ENCODE assay signal across 2 cellular contexts in genomic region chr7:76343294-76343930, GRCh38.
TF ChIP-seq lines count a peak whose summit lies in the region.

No MANE protein-coding gene starts in this region.

TF ChIP-seq in IMR-90, 13 proteins besides CTCF, POLR2A, EP300 and RAD21:
- TF ChIP-seq NFE2L2 (IDR thresholded peaks at IDR 0.05; ENCODE audit: low read depth, low read length) (no peak), CEBPB (IDR thresholded peaks at IDR 0.05; ENCODE audit: low read depth, low read length) (no peak), MXI1 (IDR thresholded peaks at IDR 0.05; ENCODE audit: borderline replicate concordance, low read depth, low read length) (no peak), ELK1 (IDR thresholded peaks at IDR 0.05; ENCODE audit: borderline replicate concordance, low read depth, low read length) (no peak), RCOR1 (IDR thresholded peaks at IDR 0.05; ENCODE audit: insufficient replicate concordance, low read length) (no peak), MAZ (IDR thresholded peaks at IDR 0.05; ENCODE audit: borderline replicate concordance, low read depth, low read length) (no peak), BHLHE40 (IDR thresholded peaks at IDR 0.05; ENCODE audit: low read depth, low read length) (0 out of 2 replicates have a peak, but pooled peaks have one; percentile 21), USF2 (IDR thresholded peaks at IDR 0.05; ENCODE audit: low read depth, low read length) (peak; percentile 64), CHD1 (IDR thresholded peaks at IDR 0.05; ENCODE audit: low read depth, low read length) (no peak), RFX5 (IDR thresholded peaks at IDR 0.05; ENCODE audit: low read depth, low read length) (no peak), FOS (IDR thresholded peaks at IDR 0.05; ENCODE audit: low read depth, low read length) (no peak)

TF ChIP-seq in K562, 482 proteins besides CTCF, POLR2A, EP300 and RAD21:
- no peak for TF ChIP-seq JUN (IDR thresholded peaks at IDR 0.05; ENCODE audit: borderline replicate concordance, low read depth, low read length)
- no peak for TF ChIP-seq JUN (CRISPR knock-in tag; IDR thresholded peaks at IDR 0.05; ENCODE audit: borderline replicate concordance)
- no peak for TF ChIP-seq MYBL2 (IDR thresholded peaks at IDR 0.05; ENCODE audit: low read depth)
- no peak for TF ChIP-seq MYBL2 (CRISPR knock-in tag; IDR thresholded peaks at IDR 0.05; ENCODE audit: borderline replicate concordance)
- TF ChIP-seq SIRT6 (IDR thresholded peaks at IDR 0.05; ENCODE audit: low read depth, low read length) = no peak
- TF ChIP-seq TEAD1 (CRISPR knock-in tag; IDR thresholded peaks at IDR 0.05) = no peak
- peak; percentile 84 for TF ChIP-seq RAD51 (IDR thresholded peaks at IDR 0.05; ENCODE audit: borderline replicate concordance, low read depth)
- TF ChIP-seq MEIS2 (IDR thresholded peaks at IDR 0.05; ENCODE audit: partially characterized antibody) = peak; percentile 28
- 0 out of 2 replicates have a peak, but pooled peaks have one; percentile 35 for TF ChIP-seq HDAC2 (IDR thresholded peaks at IDR 0.05)
- 0 out of 2 replicates have a peak, but pooled peaks have one; percentile 24 for TF ChIP-seq EHMT2 (IDR thresholded peaks at IDR 0.05)
- TF ChIP-seq KDM1A (IDR thresholded peaks at IDR 0.05) = peak; percentile 71 to 77; a peak in 3 of 4 replicates
- peak; percentile 66 for TF ChIP-seq USF2 (CRISPR knock-in tag; IDR thresholded peaks at IDR 0.05)
- no peak for TF ChIP-seq ZC3H8 (IDR thresholded peaks at IDR 0.05)
- TF ChIP-seq USF1 (CRISPR knock-in tag; IDR thresholded peaks at IDR 0.05) = peak; percentile 30; the same call in 1 of the 2 replicates
- TF ChIP-seq, protein P1, sequence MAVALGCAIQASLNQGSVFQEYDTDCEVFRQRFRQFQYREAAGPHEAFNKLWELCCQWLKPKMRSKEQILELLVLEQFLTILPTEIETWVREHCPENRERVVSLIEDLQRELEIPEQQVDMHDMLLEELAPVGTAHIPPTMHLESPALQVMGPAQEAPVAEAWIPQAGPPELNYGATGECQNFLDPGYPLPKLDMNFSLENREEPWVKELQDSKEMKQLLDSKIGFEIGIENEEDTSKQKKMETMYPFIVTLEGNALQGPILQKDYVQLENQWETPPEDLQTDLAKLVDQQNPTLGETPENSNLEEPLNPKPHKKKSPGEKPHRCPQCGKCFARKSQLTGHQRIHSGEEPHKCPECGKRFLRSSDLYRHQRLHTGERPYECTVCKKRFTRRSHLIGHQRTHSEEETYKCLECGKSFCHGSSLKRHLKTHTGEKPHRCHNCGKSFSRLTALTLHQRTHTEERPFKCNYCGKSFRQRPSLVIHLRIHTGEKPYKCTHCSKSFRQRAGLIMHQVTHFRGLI (CRISPR knock-in tag; IDR thresholded peaks at IDR 0.05) = no peak
- peak in 1 of 2 experiments; percentile 15; a peak in 1 of 4 replicates for TF ChIP-seq RCOR1 (IDR thresholded peaks at IDR 0.05; ENCODE audit: borderline replicate concordance in 1 of 2, low read depth in 2 of 2, low read length in 2 of 2)
- peak; percentile 92 for TF ChIP-seq TOE1 (IDR thresholded peaks at IDR 0.05; ENCODE audit: borderline replicate concordance)
- no peak for TF ChIP-seq TOE1 (CRISPR knock-in tag; IDR thresholded peaks at IDR 0.05; ENCODE audit: borderline replicate concordance, low read depth)
- TF ChIP-seq, protein P2, sequence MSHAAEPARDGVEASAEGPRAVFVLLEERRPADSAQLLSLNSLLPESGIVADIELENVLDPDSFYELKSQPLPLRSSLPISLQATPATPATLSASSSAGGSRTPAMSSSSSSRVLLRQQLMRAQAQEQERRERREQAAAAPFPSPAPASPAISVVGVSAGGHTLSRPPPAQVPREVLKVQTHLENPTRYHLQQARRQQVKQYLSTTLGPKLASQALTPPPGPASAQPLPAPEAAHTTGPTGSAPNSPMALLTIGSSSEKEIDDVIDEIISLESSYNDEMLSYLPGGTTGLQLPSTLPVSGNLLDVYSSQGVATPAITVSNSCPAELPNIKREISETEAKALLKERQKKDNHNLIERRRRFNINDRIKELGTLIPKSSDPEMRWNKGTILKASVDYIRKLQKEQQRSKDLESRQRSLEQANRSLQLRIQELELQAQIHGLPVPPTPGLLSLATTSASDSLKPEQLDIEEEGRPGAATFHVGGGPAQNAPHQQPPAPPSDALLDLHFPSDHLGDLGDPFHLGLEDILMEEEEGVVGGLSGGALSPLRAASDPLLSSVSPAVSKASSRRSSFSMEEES (CRISPR knock-in tag; IDR thresholded peaks at IDR 0.05) = peak; percentile 96
- peak; percentile 3; the same call in 1 of the 2 replicates for TF ChIP-seq JUND (IDR thresholded peaks at IDR 0.05; ENCODE audit: borderline replicate concordance, low read depth, low read length)
- no peak for TF ChIP-seq JUND (tag; IDR thresholded peaks at IDR 0.05; ENCODE audit: borderline replicate concordance, low read depth, low read length)
- TF ChIP-seq FOSL1 (tag; conservative IDR thresholded peaks at IDR 0.05) = 0 out of 2 replicates have a peak, but pooled peaks have one; percentile 25
- TF ChIP-seq, protein P3, sequence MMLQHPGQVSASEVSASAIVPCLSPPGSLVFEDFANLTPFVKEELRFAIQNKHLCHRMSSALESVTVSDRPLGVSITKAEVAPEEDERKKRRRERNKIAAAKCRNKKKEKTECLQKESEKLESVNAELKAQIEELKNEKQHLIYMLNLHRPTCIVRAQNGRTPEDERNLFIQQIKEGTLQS (IDR thresholded peaks at IDR 0.05) = peak; percentile 48; the same call in 1 of the 2 replicates
- TF ChIP-seq, protein P3 (CRISPR knock-in tag; conservative IDR thresholded peaks at IDR 0.05) = no peak
- no peak for TF ChIP-seq XRCC5 (IDR thresholded peaks at IDR 0.05; ENCODE audit: low read depth, low read length)
- peak; percentile 20; the same call in 1 of the 2 replicates for TF ChIP-seq FOXJ2 (tag; IDR thresholded peaks at IDR 0.05)
